Comparison of ENCODE assay signal across 15 cellular contexts in genomic region chr10:59098387-59098786, GRCh38.
A peak's percentile ranks its signal among the peaks of the same experiment; 100 is the strongest.
DNase-seq lines count a peak whose midpoint lies in the region; ATAC-seq and TF ChIP-seq lines count a peak whose summit lies in the region.
"Had no signal": no experiment of that assay in that cellular context is flagged by ENCODE, and none has a peak within 500 bp of the region (broad histone marks: within the 10 kb centered on the region; RNA-seq: fewer than 3 reads in every experiment).

No MANE protein-coding gene starts in this region.

- H3K4me3 ChIP-seq in mammary epithelial cell (replicated peaks in 1 of 3; ENCODE audit: insufficient read depth in 1 of 3, low read depth in 2 of 3, low read length in 3 of 3) (no peak overlapping the region), astrocyte of the spinal cord (ENCODE audit: low read depth, low read length) (no peak overlapping the region), uterus (no peak overlapping the region), osteoblast (ENCODE audit: insufficient read depth, low read length) (no peak overlapping the region), endodermal cell (ENCODE audit: low read length) (no peak overlapping the region), GM23338 (no peak overlapping the region)

- peaks cover 6% of the 10 kb centered on the region for H3K36me3 Mint-ChIP-seq in MCF 10A (ENCODE audit: insufficient read depth, unreplicated experiment)
- no peaks in the 10 kb centered on the region for H3K36me3 Mint-ChIP-seq in endodermal cell (ENCODE audit: low read depth)
- H3K36me3 Mint-ChIP-seq in GM23338 (ENCODE audit: low read depth), result no peaks in the 10 kb centered on the region
- H3K36me3 Mint-ChIP-seq: activated naive CD4-positive, alpha-beta T cell treated with anti-CD3 and anti-CD28 coated beads, Interleukin-2, amount 10 ng/mL, durations not matched to agents 7 days and 5 days had no signal

- in situ Hi-C loops in mammary epithelial cell (cut with MboI; ENCODE audit: low sequenced_read_pairs in 2 of 2), result no loop called here
- in situ Hi-C loops in astrocyte of the spinal cord (cut with HindIII; ENCODE audit: low sequenced_read_pairs), result no loop called here

- H3K4me1 Mint-ChIP-seq in MCF 10A (ENCODE audit: insufficient read depth, unreplicated experiment) (no peaks in the 10 kb centered on the region), endodermal cell (peaks cover 7% of the 10 kb centered on the region), GM23338 (no peaks in the 10 kb centered on the region)
- H3K4me1 Mint-ChIP-seq: activated naive CD4-positive, alpha-beta T cell treated with anti-CD3 and anti-CD28 coated beads, Interleukin-2, amount 10 ng/mL, durations not matched to agents 7 days and 5 days had no signal

- H3K27ac Mint-ChIP-seq in MCF 10A (ENCODE audit: low read depth, unreplicated experiment) (no peak overlapping the region), endodermal cell (no peak overlapping the region), GM23338 (no peak overlapping the region)
- H3K27ac Mint-ChIP-seq: activated naive CD4-positive, alpha-beta T cell treated with anti-CD3 and anti-CD28 coated beads, Interleukin-2, amount 10 ng/mL, durations not matched to agents 7 days and 5 days had no signal

- peak; percentile 29 for DNase-seq in MCF 10A (ENCODE audit: unreplicated experiment)
- no peak for DNase-seq in mammary epithelial cell
- peak; percentile 53 for DNase-seq in astrocyte of the spinal cord (ENCODE audit: low read depth, low spot score)
- DNase-seq in iris pigment epithelial cell (ENCODE audit: low read depth), result peak; percentile 60
- peak; percentile 33 to 41 for DNase-seq in uterus
- no peak for DNase-seq in osteoblast (ENCODE audit: insufficient read length, low spot score, missing footprints)
- no peak for DNase-seq in endodermal cell
- no peak for DNase-seq in GM23338 (ENCODE audit: low spot score)
- DNase-seq: ACHN; activated CD4-positive, alpha-beta T cell treated with anti-CD3 and anti-CD28 coated beads, Interleukin-2, amount 50 U/mL, for 4 hours; activated naive CD4-positive, alpha-beta T cell treated with anti-CD3 and anti-CD28 coated beads, Interleukin-2, amount 10 ng/mL, durations not matched to agents 7 days and 5 days; effector CD4-positive, alpha-beta T cell; GF-D8; NCI-H526; SW 1271 had no signal

- H3K27me3 ChIP-seq in mammary epithelial cell (ENCODE audit: insufficient read depth, low read length), result no peaks in the 10 kb centered on the region
- no peaks in the 10 kb centered on the region for H3K27me3 ChIP-seq in uterus
- H3K27me3 ChIP-seq in osteoblast (ENCODE audit: insufficient read depth, low read length), result peaks cover 3% of the 10 kb centered on the region
- H3K27me3 ChIP-seq in endodermal cell (ENCODE audit: control insufficient read depth, insufficient read depth, low read length, poor library complexity, severe bottlenecking), result no peaks in the 10 kb centered on the region
- H3K27me3 ChIP-seq in GM23338 (ENCODE audit: insufficient read depth), result no peaks in the 10 kb centered on the region

- H3K79me2 ChIP-seq in mammary epithelial cell (ENCODE audit: insufficient read depth, low read length) (no peaks in the 10 kb centered on the region), osteoblast (ENCODE audit: insufficient read depth, low read length) (no peaks in the 10 kb centered on the region), GM23338 (replicated peaks; ENCODE audit: insufficient read depth) (no peaks in the 10 kb centered on the region)

- dilution Hi-C loops in mammary epithelial cell (cut with HindIII; ENCODE audit: low sequenced_read_pairs), result no loop called here

- H3K27ac ChIP-seq in mammary epithelial cell (ENCODE audit: insufficient read depth, low read depth, low read length) (no peak overlapping the region), uterus (no peak overlapping the region), osteoblast (ENCODE audit: low read depth, low read length) (no peak overlapping the region), endodermal cell (ENCODE audit: low read depth, low read length) (no peak overlapping the region), GM23338 (ENCODE audit: low read depth) (no peak overlapping the region)

- BruUV-seq in MCF 10A (replicated peaks; lab: Mats Ljungman, UMichigan) (no TSS peak), mammary epithelial cell (replicated peaks; lab: Mats Ljungman, UMichigan) (no TSS peak)

- TF ChIP-seq CTCF in MCF 10A (IDR thresholded peaks at IDR 0.05; ENCODE audit: unreplicated experiment) (no peak), mammary epithelial cell (conservative IDR thresholded peaks at IDR 0.05 in 1 of 2, IDR thresholded peaks at IDR 0.05 in 1 of 2; ENCODE audit: extremely low read depth in 1 of 2, insufficient read depth in 1 of 2, low read depth in 1 of 2, low read length in 2 of 2) (no peak), astrocyte of the spinal cord (IDR thresholded peaks at IDR 0.05; ENCODE audit: low read depth, low read length) (no peak), uterus (IDR thresholded peaks at IDR 0.05) (no peak), osteoblast (IDR thresholded peaks at IDR 0.05; ENCODE audit: extremely low read depth, low read depth, low read length) (no peak), endodermal cell (conservative IDR thresholded peaks at IDR 0.05) (no peak), GM23338 (conservative IDR thresholded peaks at IDR 0.05; ENCODE audit: low read depth in 2 of 2) (no peak)

- no peak overlapping the region for H3K9ac ChIP-seq in mammary epithelial cell (ENCODE audit: insufficient read depth, low read length)
- no peak overlapping the region for H3K9ac ChIP-seq in endodermal cell (ENCODE audit: extremely low read depth, low read length, poor library complexity, severe bottlenecking)

- H2AFZ ChIP-seq in mammary epithelial cell (ENCODE audit: low read depth, low read length), result no peak overlapping the region
- no peak overlapping the region for H2AFZ ChIP-seq in osteoblast (ENCODE audit: low read length)
- no peak overlapping the region for H2AFZ ChIP-seq in GM23338

- POLR2A ChIA-PET in MCF 10A (lab: Yijun Ruan, JAX), result no interaction called here

- H3K4me3 Mint-ChIP-seq in MCF 10A (ENCODE audit: unreplicated experiment), result no peak overlapping the region
- no peak overlapping the region for H3K4me3 Mint-ChIP-seq in endodermal cell
- H3K4me3 Mint-ChIP-seq in GM23338, result no peak overlapping the region
- H3K4me3 Mint-ChIP-seq: activated naive CD4-positive, alpha-beta T cell treated with anti-CD3 and anti-CD28 coated beads, Interleukin-2, amount 10 ng/mL, durations not matched to agents 7 days and 5 days had no signal

- no peaks in the 10 kb centered on the region for H3K9me3 ChIP-seq in mammary epithelial cell (replicated peaks; ENCODE audit: insufficient read depth, low read length)
- no peaks in the 10 kb centered on the region for H3K9me3 ChIP-seq in uterus
- H3K9me3 ChIP-seq in osteoblast (ENCODE audit: low read depth, low read length), result no peaks in the 10 kb centered on the region
- no peaks in the 10 kb centered on the region for H3K9me3 ChIP-seq in endodermal cell (ENCODE audit: control insufficient read depth, low read length)

- no peak overlapping the region for H3K4me2 ChIP-seq in mammary epithelial cell (ENCODE audit: insufficient read depth, low read depth, low read length)
- no peak overlapping the region for H3K4me2 ChIP-seq in osteoblast (ENCODE audit: insufficient read depth, low read length)
- no peak overlapping the region for H3K4me2 ChIP-seq in GM23338

- H3K9me2 ChIP-seq in GM23338 (ENCODE audit: insufficient read depth), result no peaks in the 10 kb centered on the region

- no peak for TF ChIP-seq POLR2A in uterus (IDR thresholded peaks at IDR 0.05)

- no peaks in the 10 kb centered on the region for H3K36me3 ChIP-seq in mammary epithelial cell (ENCODE audit: insufficient read depth, low read length)
- no peaks in the 10 kb centered on the region for H3K36me3 ChIP-seq in uterus
- no peaks in the 10 kb centered on the region for H3K36me3 ChIP-seq in osteoblast (ENCODE audit: insufficient read depth, low read length)
- H3K36me3 ChIP-seq in endodermal cell (ENCODE audit: control insufficient read depth, insufficient read depth, low read length), result no peaks in the 10 kb centered on the region
- no peaks in the 10 kb centered on the region for H3K36me3 ChIP-seq in GM23338 (ENCODE audit: insufficient read depth)

- intact Hi-C loops in MCF 10A (cut with micrococcal nuclease), result no loop called here
- intact Hi-C loops in mammary epithelial cell (cut with micrococcal nuclease), result no loop called here
- intact Hi-C loops in uterus (cut with DNase I; ENCODE audit: low total_unique reads), result no loop called here

- no peaks in the 10 kb centered on the region for H3K4me1 ChIP-seq in mammary epithelial cell (ENCODE audit: insufficient read depth, low read length)
- no peaks in the 10 kb centered on the region for H3K4me1 ChIP-seq in uterus
- H3K4me1 ChIP-seq in osteoblast (ENCODE audit: insufficient read depth, low read length), result no peaks in the 10 kb centered on the region
- H3K4me1 ChIP-seq in endodermal cell (ENCODE audit: control insufficient read depth, insufficient read depth, low read length), result no peaks in the 10 kb centered on the region
- H3K4me1 ChIP-seq in GM23338 (ENCODE audit: insufficient read depth), result no peaks in the 10 kb centered on the region

- H3K9me3 Mint-ChIP-seq in MCF 10A (ENCODE audit: unreplicated experiment) (no peaks in the 10 kb centered on the region), endodermal cell (no peaks in the 10 kb centered on the region), GM23338 (no peaks in the 10 kb centered on the region)
- H3K9me3 Mint-ChIP-seq: activated naive CD4-positive, alpha-beta T cell treated with anti-CD3 and anti-CD28 coated beads, Interleukin-2, amount 10 ng/mL, durations not matched to agents 7 days and 5 days had no signal

- CTCF ChIA-PET in MCF 10A (lab: Yijun Ruan, JAX), result interaction anchor here (0.7 to 0.8 kb wide), 2 partner anchors 19 to 145 kb away, joined by 3 read pairs; no protein-coding TSS in a partner anchor
- CTCF ChIA-PET in mammary epithelial cell (lab: Charles Lee; ENCODE audit: low non-redundant PET), result no interaction called here

- H4K20me1 ChIP-seq in mammary epithelial cell (ENCODE audit: insufficient read depth, low read length), result no peaks in the 10 kb centered on the region
- no peaks in the 10 kb centered on the region for H4K20me1 ChIP-seq in osteoblast (ENCODE audit: insufficient read depth, low read length)
- H4K20me1 ChIP-seq in GM23338 (replicated peaks; ENCODE audit: insufficient read depth), result no peaks in the 10 kb centered on the region

- no peak for ATAC-seq in GM23338

- H3F3A ChIP-seq in GM23338 (replicated peaks; ENCODE audit: low read depth), result no peaks in the 10 kb centered on the region

- H3K27me3 Mint-ChIP-seq in MCF 10A (ENCODE audit: insufficient read depth, unreplicated experiment), result peaks cover 57% of the 10 kb centered on the region
- H3K27me3 Mint-ChIP-seq in endodermal cell (ENCODE audit: insufficient read depth), result no peaks in the 10 kb centered on the region
- H3K27me3 Mint-ChIP-seq in GM23338 (ENCODE audit: insufficient read depth, low read depth, poor library complexity), result no peaks in the 10 kb centered on the region
- H3K27me3 Mint-ChIP-seq: activated naive CD4-positive, alpha-beta T cell treated with anti-CD3 and anti-CD28 coated beads, Interleukin-2, amount 10 ng/mL, durations not matched to agents 7 days and 5 days had no signal

TF ChIP-seq in GM23338, 12 proteins besides CTCF, POLR2A, EP300 and RAD21 (continues in another document):
- TF ChIP-seq ZNF331 (CRISPR knock-in tag; IDR thresholded peaks at IDR 0.05; ENCODE audit: low read depth) (no peak), CREB1 (CRISPR knock-in tag; IDR thresholded peaks at IDR 0.05; ENCODE audit: low read depth) (no peak)

Comparison
In these comparisons a context has a peak if more than half of its experiments do, and no peak if none do; other contexts are left out.
1. DNase-seq: peak in MCF 10A (single experiment), astrocyte of the spinal cord (single experiment), iris pigment epithelial cell (single experiment) and uterus (2 of 2); none in mammary epithelial cell (single experiment), osteoblast (single experiment), endodermal cell (single experiment) and GM23338 (single experiment).